31 cellular contexts compared by ENCODE assay signal in genomic region chr14:50853891-50854290, GRCh38. TPM values are rescaled to one million over a fixed set of nuclear protein-coding genes. Genes with fewer than 3 reads are reported as not detected.
"Had no signal": no experiment of that assay in that cellular context is flagged by ENCODE, and none has a peak within 500 bp of the region (broad histone marks: within the 10 kb centered on the region; RNA-seq: fewer than 3 reads in every experiment).

No MANE protein-coding gene starts in this region.

- DNase-seq: colonic mucosa; effector CD8-positive, alpha-beta T cell; endodermal cell; foreskin fibroblast; gastrocnemius medialis; head of caudate nucleus; left lung; mesenchymal stem cell; midbrain; naive thymus-derived CD8-positive, alpha-beta T cell; nephron progenitor cell; nucleus accumbens; stimulated activated CD4-positive, alpha-beta T cell treated with anti-CD3 and anti-CD28 coated beads, Interleukin-12 subunit alpha, Interleukin-12 subunit beta, amount 100 ng/mL, for 4 hours; stimulated activated CD4-positive, alpha-beta T cell treated with anti-CD3 and anti-CD28 coated beads, Interleukin-1b, Interleukin-23, amount 100 ng/mL, for 48 hours; stimulated activated CD4-positive, alpha-beta T cell treated with anti-CD3 and anti-CD28 coated beads, Interleukin-4, amount 100 ng/mL, for 1 hour; stimulated activated CD8-positive, alpha-beta memory T cell treated with anti-CD3 and anti-CD28 coated beads, Interleukin-4, amount 100 ng/mL, for 48 hours; stimulated activated naive CD8-positive, alpha-beta T cell treated with anti-CD3 and anti-CD28 coated beads, Interleukin-15, Interleukin-2, amounts not matched to agents 100 U/mL and 50 U/mL, for 24 hours; substantia nigra; testis; tibial artery; uterus had no signal

- H3K27me3 Mint-ChIP-seq: dendritic cell treated with granulocyte-macrophage colony-stimulating factor and Interleukin-4, amounts not matched to agents 40 ng/mL and 50 ng/mL, for 4 days; naive thymus-derived CD8-positive, alpha-beta T cell had no signal

- H3K4me3 Mint-ChIP-seq: dendritic cell treated with granulocyte-macrophage colony-stimulating factor and Interleukin-4, amounts not matched to agents 40 ng/mL and 50 ng/mL, for 4 days; endodermal cell; naive thymus-derived CD8-positive, alpha-beta T cell; nephron progenitor cell had no signal

- H3K4me1 Mint-ChIP-seq: endodermal cell had no signal

- FAIRE-seq: keratinocyte had no signal

- H3K36me3 Mint-ChIP-seq: naive thymus-derived CD8-positive, alpha-beta T cell had no signal

- H3K27ac Mint-ChIP-seq: dendritic cell treated with granulocyte-macrophage colony-stimulating factor and Interleukin-4, amounts not matched to agents 40 ng/mL and 50 ng/mL, for 4 days; endodermal cell; nephron progenitor cell had no signal

- H3K9me3 Mint-ChIP-seq: dendritic cell treated with granulocyte-macrophage colony-stimulating factor and Interleukin-4, amounts not matched to agents 40 ng/mL and 50 ng/mL, for 4 days; endodermal cell; naive thymus-derived CD8-positive, alpha-beta T cell; nephron progenitor cell had no signal

- ATAC-seq: esophagus mucosa; gastrocnemius medialis; left lung; naive thymus-derived CD8-positive, alpha-beta T cell; sciatic nerve; stimulated activated naive CD8-positive, alpha-beta T cell treated with anti-CD3 and anti-CD28 coated beads, Interleukin-15, Interleukin-2, amounts not matched to agents 100 U/mL and 50 U/mL, for 24 hours had no signal

RNA-seq across cellular contexts. Expression of gene ABHD12B, which starts 18.0 kb away (rescaled TPM):
- total RNA-seq: gastrocnemius medialis; glomerular endothelial cell; left lung; lung microvascular endothelial cell; myocyte; naive thymus-derived CD8-positive, alpha-beta T cell; osteocyte; prostate gland; sciatic nerve; smooth muscle cell; uterus had no signal
